12 cellular contexts compared by ENCODE assay signal in genomic region chr19:17021793-17022590, GRCh38. TPM values are rescaled to one million over a fixed set of nuclear protein-coding genes. Genes with fewer than 3 reads are reported as not detected.
A peak's percentile ranks its signal among the peaks of the same experiment; 100 is the strongest.
DNase-seq lines count a peak whose midpoint lies in the region; ATAC-seq and TF ChIP-seq lines count a peak whose summit lies in the region.
"Had no signal": no experiment of that assay in that cellular context is flagged by ENCODE, and none has a peak within 500 bp of the region (broad histone marks: within the 10 kb centered on the region; RNA-seq: fewer than 3 reads in every experiment).

No MANE protein-coding gene starts in this region.

- in situ Hi-C loops in GM23248 (cut with MboI) = no loop called here

- no peaks in the 10 kb centered on the region for H3K36me3 ChIP-seq in GM23248 (ENCODE audit: low read depth)

- no peak overlapping the region for H3K9ac ChIP-seq in GM23248

- intact Hi-C loops in activated CD8-positive, alpha-beta T cell treated with anti-CD3 and anti-CD28 coated beads for 36 hours (cut with micrococcal nuclease) = no loop called here

- H3K4me3 ChIP-seq in GM23248 (no peak overlapping the region), fibroblast of mammary gland (ENCODE audit: control insufficient read depth, low read depth, low read length) (no peak overlapping the region)

- no peak for ATAC-seq in activated CD8-positive, alpha-beta T cell treated with anti-CD3 and anti-CD28 coated beads for 36 hours
- no peak for ATAC-seq in HG03175 (IDR thresholded peaks at IDR 0.05; ENCODE audit: unreplicated experiment)
- ATAC-seq in activated naive CD8-positive, alpha-beta T cell treated with anti-CD3 and anti-CD28 coated beads, Interleukin-2, amount 50 U/mL, for 24 hours = no peak
- ATAC-seq in HG02840 (IDR thresholded peaks at IDR 0.05; ENCODE audit: low FRiP score, unreplicated experiment) = no peak

- peak overlapping the region; percentile 39 for H3K27ac Mint-ChIP-seq in osteocyte (ENCODE audit: unreplicated experiment)
- H3K27ac Mint-ChIP-seq in activated CD8-positive, alpha-beta T cell treated with anti-CD3 and anti-CD28 coated beads for 36 hours = no peak overlapping the region
- no peak overlapping the region for H3K27ac Mint-ChIP-seq in activated naive CD8-positive, alpha-beta T cell treated with anti-CD3 and anti-CD28 coated beads, Interleukin-2, amount 50 U/mL, for 24 hours
- H3K27ac Mint-ChIP-seq: stimulated activated naive CD8-positive, alpha-beta T cell treated with anti-CD3 and anti-CD28 coated beads, Interleukin-15, Interleukin-2, amounts not matched to agents 100 ng/mL and 50 ng/mL, for 24 hours had no signal

- no peaks in the 10 kb centered on the region for H3K4me1 ChIP-seq in GM23248 (ENCODE audit: insufficient read depth)

- H3K9me2 ChIP-seq in GM23248 (ENCODE audit: insufficient read depth) = no peaks in the 10 kb centered on the region

- H3K4me3 Mint-ChIP-seq in osteocyte (ENCODE audit: unreplicated experiment) = no peak overlapping the region
- H3K4me3 Mint-ChIP-seq in activated CD8-positive, alpha-beta T cell treated with anti-CD3 and anti-CD28 coated beads for 36 hours = no peak overlapping the region
- H3K4me3 Mint-ChIP-seq in activated naive CD8-positive, alpha-beta T cell treated with anti-CD3 and anti-CD28 coated beads, Interleukin-2, amount 50 U/mL, for 24 hours = no peak overlapping the region
- H3K4me3 Mint-ChIP-seq: stimulated activated naive CD8-positive, alpha-beta T cell treated with anti-CD3 and anti-CD28 coated beads, Interleukin-15, Interleukin-2, amounts not matched to agents 100 ng/mL and 50 ng/mL, for 24 hours had no signal

- H3K4me2 ChIP-seq in GM23248 (ENCODE audit: unreplicated experiment) = no peak overlapping the region

- H4K20me1 ChIP-seq in GM23248 (ENCODE audit: insufficient read depth) = no peaks in the 10 kb centered on the region

- peaks cover 8% of the 10 kb centered on the region for H3K9me3 Mint-ChIP-seq in osteocyte (ENCODE audit: unreplicated experiment)
- peaks cover 15% of the 10 kb centered on the region for H3K9me3 Mint-ChIP-seq in activated CD8-positive, alpha-beta T cell treated with anti-CD3 and anti-CD28 coated beads for 36 hours
- H3K9me3 Mint-ChIP-seq in activated naive CD8-positive, alpha-beta T cell treated with anti-CD3 and anti-CD28 coated beads, Interleukin-2, amount 50 U/mL, for 24 hours = peaks cover 16% of the 10 kb centered on the region

- H3K27me3 ChIP-seq in GM23248 (replicated peaks; ENCODE audit: insufficient read depth) = peaks cover 22% of the 10 kb centered on the region

- peaks cover 14% of the 10 kb centered on the region for H3K27me3 Mint-ChIP-seq in osteocyte (ENCODE audit: unreplicated experiment)
- peaks cover 22% of the 10 kb centered on the region for H3K27me3 Mint-ChIP-seq in activated CD8-positive, alpha-beta T cell treated with anti-CD3 and anti-CD28 coated beads for 36 hours
- peaks cover 7% of the 10 kb centered on the region for H3K27me3 Mint-ChIP-seq in activated naive CD8-positive, alpha-beta T cell treated with anti-CD3 and anti-CD28 coated beads, Interleukin-2, amount 50 U/mL, for 24 hours

- H3K27ac ChIP-seq in GM23248 (no peak overlapping the region), RWPE1 (no peak overlapping the region)
- H3K27ac ChIP-seq: C4-2B had no signal

- TF ChIP-seq CTCF in RWPE1 (conservative IDR thresholded peaks at IDR 0.05; ENCODE audit: low read depth) = no peak
- no peak for TF ChIP-seq CTCF in fibroblast of mammary gland (conservative IDR thresholded peaks at IDR 0.05; ENCODE audit: control insufficient read depth, insufficient read depth, low read depth, low read length)
- no peak for TF ChIP-seq CTCF in osteocyte (IDR thresholded peaks at IDR 0.05)
- TF ChIP-seq CTCF in activated CD8-positive, alpha-beta T cell treated with anti-CD3 and anti-CD28 coated beads for 36 hours (IDR thresholded peaks at IDR 0.05) = no peak

- DNase-seq in GM23248 = peak; percentile 59
- DNase-seq in RWPE1 (ENCODE audit: low spot score) = peak; percentile 79
- peak; percentile 58 for DNase-seq in fibroblast of mammary gland (ENCODE audit: low read depth)
- DNase-seq in osteocyte (ENCODE audit: extremely low spot score, unreplicated experiment) = no peak
- no peak for DNase-seq in activated CD8-positive, alpha-beta T cell treated with anti-CD3 and anti-CD28 coated beads for 36 hours
- DNase-seq in activated naive CD8-positive, alpha-beta T cell treated with anti-CD3 and anti-CD28 coated beads, Interleukin-2, amount 50 U/mL, for 24 hours = no peak
- DNase-seq: activated gamma-delta T cell treated with Interleukin-2 at 50 U/mL for 16 hours, NCI-H2107 had no signal

- 70 to 71% methylated on average over 12 of the region's 12 CpGs for WGBS in GM23248 (ENCODE audit: low coverage in 1 of 2, low lambda C conversion rate in 2 of 2, missing lambda C conversion rate in 2 of 2), 2 experiments

- CTCF ChIA-PET in RWPE1 (lab: Yijun Ruan, JAX) = interaction anchor here (0.6 kb wide), 1 partner anchor 192 kb away, joined by 3 read pairs; no protein-coding TSS in a partner anchor
- CTCF ChIA-PET in activated CD8-positive, alpha-beta T cell treated with anti-CD3 and anti-CD28 coated beads for 36 hours (lab: Charles Lee) = interaction anchor here (1.6 kb wide), 1 partner anchor 307 kb away, joined by 4 read pairs; no protein-coding TSS in a partner anchor

- peaks cover 27% of the 10 kb centered on the region for H3K36me3 Mint-ChIP-seq in osteocyte (ENCODE audit: unreplicated experiment)
- peaks cover 2% of the 10 kb centered on the region for H3K36me3 Mint-ChIP-seq in activated CD8-positive, alpha-beta T cell treated with anti-CD3 and anti-CD28 coated beads for 36 hours (ENCODE audit: low read depth)
- peaks cover 4% of the 10 kb centered on the region for H3K36me3 Mint-ChIP-seq in activated naive CD8-positive, alpha-beta T cell treated with anti-CD3 and anti-CD28 coated beads, Interleukin-2, amount 50 U/mL, for 24 hours (ENCODE audit: low read depth)

- no peaks in the 10 kb centered on the region for H3K9me3 ChIP-seq in GM23248 (ENCODE audit: low read depth)

- H2AFZ ChIP-seq in GM23248 = no peak overlapping the region

- no peaks in the 10 kb centered on the region for H3K79me2 ChIP-seq in GM23248 (ENCODE audit: insufficient read depth)

- no peaks in the 10 kb centered on the region for H3F3A ChIP-seq in GM23248 (ENCODE audit: insufficient read depth)

- H3K4me1 Mint-ChIP-seq in osteocyte (ENCODE audit: unreplicated experiment) = peaks cover 50% of the 10 kb centered on the region
- peaks cover 6% of the 10 kb centered on the region for H3K4me1 Mint-ChIP-seq in activated CD8-positive, alpha-beta T cell treated with anti-CD3 and anti-CD28 coated beads for 36 hours (ENCODE audit: low read depth)
- H3K4me1 Mint-ChIP-seq in activated naive CD8-positive, alpha-beta T cell treated with anti-CD3 and anti-CD28 coated beads, Interleukin-2, amount 50 U/mL, for 24 hours = peaks cover 5% of the 10 kb centered on the region

- POLR2A ChIA-PET in RWPE1 (lab: Yijun Ruan, JAX; ENCODE audit: low non-redundant PET) = no interaction called here
- POLR2A ChIA-PET in activated CD8-positive, alpha-beta T cell treated with anti-CD3 and anti-CD28 coated beads for 36 hours (lab: Charles Lee) = no interaction called here

RNA-seq across cellular contexts. Expression of gene CPAMD8, which starts 4.6 kb away (rescaled TPM):
- total RNA-seq in GM23248 (2014; rRNA removed; shearing (Covaris generic)) = 0.76 and 0.89 TPM in 2 replicates
- polyA plus RNA-seq in GM23248 (2016; fragmentation: Nextera tagmentation; extraction: Ambion mirVana) = 0.20 and 0.80 TPM in 2 replicates
- 294 and 296 TPM in 2 replicates for total RNA-seq in osteocyte
- not detected for total RNA-seq in activated CD8-positive, alpha-beta T cell treated with anti-CD3 and anti-CD28 coated beads for 36 hours

RNA-seq across cellular contexts. Expression of gene HAUS8, which starts 53.3 kb away (rescaled TPM):
- 1.0 and 3.4 TPM in 2 replicates for total RNA-seq in GM23248 (2014; rRNA removed; shearing (Covaris generic))
- polyA plus RNA-seq in GM23248 (2016; fragmentation: Nextera tagmentation; extraction: Ambion mirVana) = 8.2 and 10.6 TPM in 2 replicates
- 9.2 and 11.6 TPM in 2 replicates for total RNA-seq in osteocyte
- total RNA-seq in activated CD8-positive, alpha-beta T cell treated with anti-CD3 and anti-CD28 coated beads for 36 hours = 10 to 100 TPM; 40.7 to 41.9 TPM

RNA-seq across cellular contexts. Expression of gene MYO9B, which starts 53.6 kb away (rescaled TPM):
- 49.1 and 71.8 TPM in 2 replicates for total RNA-seq in GM23248 (2014; rRNA removed; shearing (Covaris generic))
- polyA plus RNA-seq in GM23248 (2016; fragmentation: Nextera tagmentation; extraction: Ambion mirVana) = 18.6 and 20.1 TPM in 2 replicates
- total RNA-seq in osteocyte = 93.3 and 94.3 TPM in 2 replicates
- 100 to 1,000 TPM; 111 to 112 TPM for total RNA-seq in activated CD8-positive, alpha-beta T cell treated with anti-CD3 and anti-CD28 coated beads for 36 hours

Comparison
In these comparisons a context has a peak if more than half of its experiments do, and no peak if none do; other contexts are left out.
1. DNase-seq: peak in GM23248 (single experiment), RWPE1 (single experiment) and fibroblast of mammary gland (single experiment); none in osteocyte (single experiment), activated CD8-positive, alpha-beta T cell treated with anti-CD3 and anti-CD28 coated beads for 36 hours (single experiment) and activated naive CD8-positive, alpha-beta T cell treated with anti-CD3 and anti-CD28 coated beads, Interleukin-2, amount 50 U/mL, for 24 hours (single experiment).
2. RNA of gene CPAMD8, which starts 4.6 kb away (total RNA-seq): 294 to 296 TPM in osteocyte; 0.76 to 0.89 TPM in GM23248 and not detected in activated CD8-positive, alpha-beta T cell treated with anti-CD3 and anti-CD28 coated beads for 36 hours; every median in the first group is over 100 times any median in the second.